In the genomic region with DNA sequence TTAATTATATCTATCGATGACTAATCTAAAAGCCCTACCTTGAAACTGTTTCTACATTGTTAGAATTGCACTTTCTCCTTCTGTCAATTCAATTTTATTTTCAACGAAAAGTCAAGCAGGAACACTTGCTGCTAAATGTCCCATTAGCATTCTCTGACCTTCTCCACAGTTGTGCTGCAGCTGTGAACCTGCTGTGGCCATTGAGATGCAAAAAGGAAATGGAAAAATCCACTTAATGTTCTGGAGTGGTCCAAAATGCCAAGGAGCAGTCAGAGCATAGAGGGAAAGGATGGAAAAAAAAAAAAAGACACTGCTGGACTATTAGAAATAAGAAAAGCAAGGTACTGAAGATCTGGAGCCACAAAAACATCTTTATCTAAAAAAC, we compare ENCODE assay signal across 36 cellular contexts.
"Had no signal": no experiment of that assay in that cellular context is flagged by ENCODE, and none has a peak within 500 bp of the region (broad histone marks: within the 10 kb centered on the region; RNA-seq: fewer than 3 reads in every experiment).

No MANE protein-coding gene starts in this region.

- H3K36me3 Mint-ChIP-seq: activated CD8-positive, alpha-beta memory T cell treated with anti-CD3 and anti-CD28 coated beads, Interleukin-2, amount 10 ng/mL, durations not matched to agents 7 days and 5 days; activated naive CD4-positive, alpha-beta T cell treated with anti-CD3 and anti-CD28 coated beads, Interleukin-2, amount 10 ng/mL, durations not matched to agents 7 days and 5 days; activated naive CD8-positive, alpha-beta T cell treated with anti-CD3 and anti-CD28 coated beads for 36 hours had no signal

- H3K27ac Mint-ChIP-seq: activated CD4-positive, alpha-beta memory T cell treated with anti-CD3 and anti-CD28 coated beads, Interleukin-2, amount 10 ng/mL, durations not matched to agents 7 days and 5 days; activated CD8-positive, alpha-beta memory T cell treated with anti-CD3 and anti-CD28 coated beads, Interleukin-2, amount 10 ng/mL, durations not matched to agents 7 days and 5 days; activated naive CD4-positive, alpha-beta T cell treated with anti-CD3 and anti-CD28 coated beads, Interleukin-2, amount 10 ng/mL, durations not matched to agents 7 days and 5 days; activated naive CD8-positive, alpha-beta T cell treated with anti-CD3 and anti-CD28 coated beads for 36 hours had no signal

- H3K27me3 ChIP-seq: brain microvascular endothelial cell, Peyer's patch, SJSA1 had no signal

- H3K9me3 ChIP-seq: Peyer's patch, SJSA1 had no signal

- DNase-seq: activated CD4-positive, alpha-beta memory T cell treated with anti-CD3 and anti-CD28 coated beads, Interleukin-2, amount 10 ng/mL, durations not matched to agents 7 days and 5 days; activated CD4-positive, alpha-beta T cell treated with anti-CD3 and anti-CD28 coated beads for 1 hour; activated CD4-positive, alpha-beta T cell treated with anti-CD3 and anti-CD28 coated beads for 48 hours; activated CD4-positive, CD25-positive, alpha-beta regulatory T cell; activated CD8-positive, alpha-beta memory T cell treated with anti-CD3 and anti-CD28 coated beads for 24 hours; activated CD8-positive, alpha-beta memory T cell treated with anti-CD3 and anti-CD28 coated beads, Interleukin-2, amount 10 ng/mL, durations not matched to agents 7 days and 5 days; activated CD8-positive, alpha-beta memory T cell treated with anti-CD3 and anti-CD28 coated beads, Interleukin-2, amount 50 U/mL, for 48 hours; activated effector memory CD4-positive, alpha-beta T cell treated with Interleukin-2 at 50 U/mL for 16 hours; activated naive CD4-positive, alpha-beta T cell treated with anti-CD3 and anti-CD28 coated beads, Interleukin-2, amount 10 ng/mL, durations not matched to agents 7 days and 5 days; activated naive CD8-positive, alpha-beta T cell treated with anti-CD3 and anti-CD28 coated beads for 36 hours; activated T-cell treated with anti-CD3 and anti-CD28 coated beads, Interleukin-2, amount 50 U/mL, for 48 hours; amniotic stem cell; aorta; brain microvascular endothelial cell; central memory CD4-positive, alpha-beta T cell; Kasumi-1; KG1; MM.1S; MV-4-11; NCI-H1092; NCI-H1436 treated with DMSO at 0.1 percent for 48 hours; NCI-H1694 treated with DMSO at 0.1 percent for 48 hours; NCI-H2029 treated with DMSO at 0.1 percent for 48 hours; NCI-H2107; NCI-H345; NCI-H524 treated with DMSO at 0.1 percent for 48 hours; PC-3; Peyer's patch; RPMI8226; SHP77 treated with DMSO at 0.1 percent for 48 hours; SW 1271; T-helper 1 cell; T-helper 2 cell; T-helper 9 cell had no signal

- H3K4me3 ChIP-seq: Peyer's patch, SJSA1 had no signal

- H3K27me3 Mint-ChIP-seq: activated CD4-positive, alpha-beta memory T cell treated with anti-CD3 and anti-CD28 coated beads, Interleukin-2, amount 10 ng/mL, durations not matched to agents 7 days and 5 days; activated CD8-positive, alpha-beta memory T cell treated with anti-CD3 and anti-CD28 coated beads, Interleukin-2, amount 10 ng/mL, durations not matched to agents 7 days and 5 days; activated naive CD4-positive, alpha-beta T cell treated with anti-CD3 and anti-CD28 coated beads, Interleukin-2, amount 10 ng/mL, durations not matched to agents 7 days and 5 days; activated naive CD8-positive, alpha-beta T cell treated with anti-CD3 and anti-CD28 coated beads for 36 hours had no signal

- H3K9me3 Mint-ChIP-seq: activated CD4-positive, alpha-beta memory T cell treated with anti-CD3 and anti-CD28 coated beads, Interleukin-2, amount 10 ng/mL, durations not matched to agents 7 days and 5 days; activated naive CD4-positive, alpha-beta T cell treated with anti-CD3 and anti-CD28 coated beads, Interleukin-2, amount 10 ng/mL, durations not matched to agents 7 days and 5 days; activated naive CD8-positive, alpha-beta T cell treated with anti-CD3 and anti-CD28 coated beads for 36 hours had no signal

- ATAC-seq: activated CD8-positive, alpha-beta memory T cell treated with anti-CD3 and anti-CD28 coated beads, Interleukin-2, amount 10 ng/mL, durations not matched to agents 7 days and 5 days; PC-3 had no signal

- H3K27ac ChIP-seq: brain microvascular endothelial cell, Peyer's patch, SJSA1, VCaP had no signal

- H3K4me1 ChIP-seq: Peyer's patch, SJSA1 had no signal

- H3K4me3 Mint-ChIP-seq: activated CD4-positive, alpha-beta memory T cell treated with anti-CD3 and anti-CD28 coated beads, Interleukin-2, amount 10 ng/mL, durations not matched to agents 7 days and 5 days; activated CD8-positive, alpha-beta memory T cell treated with anti-CD3 and anti-CD28 coated beads, Interleukin-2, amount 10 ng/mL, durations not matched to agents 7 days and 5 days; activated naive CD4-positive, alpha-beta T cell treated with anti-CD3 and anti-CD28 coated beads, Interleukin-2, amount 10 ng/mL, durations not matched to agents 7 days and 5 days; activated naive CD8-positive, alpha-beta T cell treated with anti-CD3 and anti-CD28 coated beads for 36 hours had no signal

- H3K36me3 ChIP-seq: brain microvascular endothelial cell, Peyer's patch, SJSA1 had no signal

- H3K4me1 Mint-ChIP-seq: activated CD4-positive, alpha-beta memory T cell treated with anti-CD3 and anti-CD28 coated beads, Interleukin-2, amount 10 ng/mL, durations not matched to agents 7 days and 5 days; activated CD8-positive, alpha-beta memory T cell treated with anti-CD3 and anti-CD28 coated beads, Interleukin-2, amount 10 ng/mL, durations not matched to agents 7 days and 5 days; activated naive CD4-positive, alpha-beta T cell treated with anti-CD3 and anti-CD28 coated beads, Interleukin-2, amount 10 ng/mL, durations not matched to agents 7 days and 5 days; activated naive CD8-positive, alpha-beta T cell treated with anti-CD3 and anti-CD28 coated beads for 36 hours had no signal
